Comparison of ENCODE assay signal across 18 cellular contexts in genomic region chr1:209620484-209620879, GRCh38. TPM values are rescaled to one million over a fixed set of nuclear protein-coding genes. Genes with fewer than 3 reads are reported as not detected.
DNase-seq lines count a peak whose midpoint lies in the region; ATAC-seq and TF ChIP-seq lines count a peak whose summit lies in the region.
"Had no signal": no experiment of that assay in that cellular context is flagged by ENCODE, and none has a peak within 500 bp of the region (broad histone marks: within the 10 kb centered on the region; RNA-seq: fewer than 3 reads in every experiment).

No MANE protein-coding gene starts in this region.

- H3K4me2 ChIP-seq in BLaER1 treated with 17β-estradiol and CSF1 and Interleukin-3, amounts not matched to agents 10 nM and 100 nM: peak overlapping the region in 10 of 11 experiments; percentile 25 to 75 (median 68); a peak in 16 of 22 replicates
- H3K4me2 ChIP-seq in neural progenitor cell: no peak overlapping the region

- no peak overlapping the region for H2AFZ ChIP-seq in neural progenitor cell (replicated peaks)

- no peaks in the 10 kb centered on the region for H3K36me3 Mint-ChIP-seq in neural progenitor cell

- 0 out of 22 replicates have a peak overlapping the region, but pooled peaks of 1 of the 11 experiments have one; percentile 27 for H3K27ac ChIP-seq in BLaER1 treated with 17β-estradiol and CSF1 and Interleukin-3, amounts not matched to agents 10 nM and 100 nM
- H3K27ac ChIP-seq in neural progenitor cell: no peak overlapping the region
- H3K27ac ChIP-seq: colonic mucosa had no signal

- no peaks in the 10 kb centered on the region for H4K20me1 ChIP-seq in BLaER1 treated with 17β-estradiol and CSF1 and Interleukin-3, amounts not matched to agents 10 nM and 100 nM
- no peaks in the 10 kb centered on the region for H4K20me1 ChIP-seq in neural progenitor cell (ENCODE audit: low read depth)

- peaks cover 16% of the 10 kb centered on the region for H3K27me3 Mint-ChIP-seq in neural progenitor cell (ENCODE audit: insufficient read depth, low read depth)
- H3K27me3 Mint-ChIP-seq: activated naive CD8-positive, alpha-beta T cell treated with anti-CD3 and anti-CD28 coated beads, Interleukin-2, amount 50 U/mL, for 24 hours; activated T-helper 17 cell treated with anti-CD3 and anti-CD28 coated beads, Interleukin-2, amount 50 U/mL, for 72 hours had no signal

- H3K4me1 Mint-ChIP-seq in neural progenitor cell: peaks cover 32% of the 10 kb centered on the region
- H3K4me1 Mint-ChIP-seq: activated naive CD8-positive, alpha-beta T cell treated with anti-CD3 and anti-CD28 coated beads, Interleukin-2, amount 50 U/mL, for 24 hours; activated T-helper 17 cell treated with anti-CD3 and anti-CD28 coated beads, Interleukin-2, amount 50 U/mL, for 72 hours had no signal

- no peak overlapping the region for H3K9ac ChIP-seq in BLaER1 treated with 17β-estradiol and CSF1 and Interleukin-3, amounts not matched to agents 10 nM and 100 nM
- no peak overlapping the region for H3K9ac ChIP-seq in neural progenitor cell

- no peaks in the 10 kb centered on the region for H3K9me3 Mint-ChIP-seq in neural progenitor cell
- H3K9me3 Mint-ChIP-seq: activated naive CD8-positive, alpha-beta T cell treated with anti-CD3 and anti-CD28 coated beads, Interleukin-2, amount 50 U/mL, for 24 hours; activated T-helper 17 cell treated with anti-CD3 and anti-CD28 coated beads, Interleukin-2, amount 50 U/mL, for 72 hours; HFFc6 had no signal

- peak; percentile 91 for ATAC-seq in esophagus mucosa
- ATAC-seq in GM19463 (IDR thresholded peaks at IDR 0.05; ENCODE audit: unreplicated experiment): no peak
- ATAC-seq in HG03025 (IDR thresholded peaks at IDR 0.05; ENCODE audit: low FRiP score, unreplicated experiment): no peak
- ATAC-seq in GM21360 (IDR thresholded peaks at IDR 0.05; ENCODE audit: unreplicated experiment): no peak
- ATAC-seq: activated naive CD8-positive, alpha-beta T cell treated with anti-CD3 and anti-CD28 coated beads, Interleukin-2, amount 50 U/mL, for 24 hours; activated T-helper 17 cell treated with anti-CD3 and anti-CD28 coated beads, Interleukin-2, amount 50 U/mL, for 72 hours had no signal

- no peaks in the 10 kb centered on the region for H3K27me3 ChIP-seq in BLaER1 treated with 17β-estradiol and CSF1 and Interleukin-3, amounts not matched to agents 10 nM and 100 nM
- H3K27me3 ChIP-seq in neural progenitor cell: no peaks in the 10 kb centered on the region
- H3K27me3 ChIP-seq: colonic mucosa had no signal

- H3K4me3 Mint-ChIP-seq in neural progenitor cell: no peak overlapping the region
- H3K4me3 Mint-ChIP-seq: activated naive CD8-positive, alpha-beta T cell treated with anti-CD3 and anti-CD28 coated beads, Interleukin-2, amount 50 U/mL, for 24 hours; activated T-helper 17 cell treated with anti-CD3 and anti-CD28 coated beads, Interleukin-2, amount 50 U/mL, for 72 hours; HFFc6 had no signal

- H3K9me3 ChIP-seq in BLaER1 treated with 17β-estradiol and CSF1 and Interleukin-3, amounts not matched to agents 10 nM and 100 nM (replicated peaks in 1 of 11): peaks cover 0 to 10% (median 0%) of the 10 kb centered on the region in 11 experiments; a peak in 2 of 22 replicates
- no peaks in the 10 kb centered on the region for H3K9me3 ChIP-seq in neural progenitor cell (ENCODE audit: low read depth)
- H3K9me3 ChIP-seq: Caco-2, colonic mucosa had no signal

- no peaks in the 10 kb centered on the region for H3F3A ChIP-seq in neural progenitor cell (ENCODE audit: low read depth)

- peak; percentile 52 to 77 for DNase-seq in NCI-H2081 (lab: John Stamatoyannopoulos, UW)
- no peak for DNase-seq in neural progenitor cell (ENCODE audit: low spot score)
- DNase-seq: activated naive CD8-positive, alpha-beta T cell treated with anti-CD3 and anti-CD28 coated beads, Interleukin-2, amount 50 U/mL, for 24 hours; Caco-2; colonic mucosa; GF-D8; glutamatergic neuron; HFFc6; NCI-H187 treated with DMSO at 0.1 percent for 48 hours; NCI-H524 treated with DMSO at 0.1 percent for 48 hours; T-helper 9 cell had no signal

- H3K27ac Mint-ChIP-seq in neural progenitor cell: peak overlapping the region; percentile 70
- H3K27ac Mint-ChIP-seq: activated naive CD8-positive, alpha-beta T cell treated with anti-CD3 and anti-CD28 coated beads, Interleukin-2, amount 50 U/mL, for 24 hours; activated T-helper 17 cell treated with anti-CD3 and anti-CD28 coated beads, Interleukin-2, amount 50 U/mL, for 72 hours; HFFc6 had no signal

- no peak overlapping the region for H3K4me3 ChIP-seq in BLaER1 treated with 17β-estradiol and CSF1 and Interleukin-3, amounts not matched to agents 10 nM and 100 nM
- H3K4me3 ChIP-seq in neural progenitor cell: no peak overlapping the region
- H3K4me3 ChIP-seq: colonic mucosa had no signal

- H3K36me3 ChIP-seq in BLaER1 treated with 17β-estradiol and CSF1 and Interleukin-3, amounts not matched to agents 10 nM and 100 nM: peaks cover 0 to 98% (median 6%) of the 10 kb centered on the region in 11 experiments; a peak in 12 of 22 replicates
- no peaks in the 10 kb centered on the region for H3K36me3 ChIP-seq in neural progenitor cell

- no peak for TF ChIP-seq CTCF in neural progenitor cell (IDR thresholded peaks at IDR 0.05)

- H3K79me2 ChIP-seq in neural progenitor cell (ENCODE audit: low read depth): no peaks in the 10 kb centered on the region

- H3K4me1 ChIP-seq in BLaER1 treated with 17β-estradiol and CSF1 and Interleukin-3, amounts not matched to agents 10 nM and 100 nM: peaks cover 29 to 45% (median 37%) of the 10 kb centered on the region in 10 experiments
- no peaks in the 10 kb centered on the region for H3K4me1 ChIP-seq in neural progenitor cell
- H3K4me1 ChIP-seq: Caco-2, colonic mucosa had no signal

RNA-seq across cellular contexts. Expression of gene LAMB3, which starts 31.7 kb away (rescaled TPM):
- total RNA-seq in esophagus mucosa (76.7 TPM), neural progenitor cell (ENCODE audit: low replicate concordance) (0.19 TPM in 1 of 2 replicates, not detected in the other)

RNA-seq across cellular contexts. Expression of gene CAMK1G, which starts 37.0 kb away (rescaled TPM):
- not detected for total RNA-seq in esophagus mucosa
- total RNA-seq in neural progenitor cell (ENCODE audit: low replicate concordance): 3.6 and 4.3 TPM in 2 replicates
- total RNA-seq: activated CD8-positive, alpha-beta memory T cell treated with anti-CD3 and anti-CD28 coated beads for 36 hours; Caco-2 had no signal

RNA-seq across cellular contexts. Expression of gene G0S2, which starts 54.7 kb away (rescaled TPM):
- total RNA-seq in esophagus mucosa: 2.3 TPM
- total RNA-seq in neural progenitor cell (ENCODE audit: low replicate concordance): 0.93 TPM in 1 of 2 replicates, not detected in the other

Comparison
In these comparisons a context has a peak if more than half of its experiments do, and no peak if none do; other contexts are left out.
1. RNA of gene LAMB3, which starts 31.7 kb away (total RNA-seq): 76.7 TPM in esophagus mucosa (single experiment); 0.19 TPM in neural progenitor cell; every median in the first group is over 10 times any median in the second.